1 cellular context compared by ENCODE assay signal in the genomic region with DNA sequence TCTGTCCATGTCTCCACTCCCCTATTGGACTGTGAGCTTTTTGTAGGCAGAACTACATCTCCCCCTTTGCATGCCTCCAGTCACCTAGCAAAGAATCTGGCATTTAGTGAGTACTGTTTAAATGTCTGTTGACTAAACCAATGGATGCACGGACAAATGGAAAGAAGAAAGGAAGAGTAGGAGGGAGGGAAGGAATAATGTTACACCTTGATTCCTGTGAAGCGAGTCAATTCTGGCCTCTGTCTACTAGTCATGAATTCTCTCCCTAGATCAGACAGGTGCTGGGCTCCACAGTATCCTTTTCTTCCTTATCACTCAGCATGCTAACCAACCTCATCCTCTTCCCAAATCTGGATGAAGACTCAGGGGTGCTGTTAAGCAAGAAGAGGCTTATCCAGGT.
TF ChIP-seq lines count a peak whose summit lies in the region.

No MANE protein-coding gene starts in this region.

TF ChIP-seq in GM23338, 12 proteins besides CTCF, POLR2A, EP300 and RAD21 (continued from another document):
- TF ChIP-seq, protein P1, sequence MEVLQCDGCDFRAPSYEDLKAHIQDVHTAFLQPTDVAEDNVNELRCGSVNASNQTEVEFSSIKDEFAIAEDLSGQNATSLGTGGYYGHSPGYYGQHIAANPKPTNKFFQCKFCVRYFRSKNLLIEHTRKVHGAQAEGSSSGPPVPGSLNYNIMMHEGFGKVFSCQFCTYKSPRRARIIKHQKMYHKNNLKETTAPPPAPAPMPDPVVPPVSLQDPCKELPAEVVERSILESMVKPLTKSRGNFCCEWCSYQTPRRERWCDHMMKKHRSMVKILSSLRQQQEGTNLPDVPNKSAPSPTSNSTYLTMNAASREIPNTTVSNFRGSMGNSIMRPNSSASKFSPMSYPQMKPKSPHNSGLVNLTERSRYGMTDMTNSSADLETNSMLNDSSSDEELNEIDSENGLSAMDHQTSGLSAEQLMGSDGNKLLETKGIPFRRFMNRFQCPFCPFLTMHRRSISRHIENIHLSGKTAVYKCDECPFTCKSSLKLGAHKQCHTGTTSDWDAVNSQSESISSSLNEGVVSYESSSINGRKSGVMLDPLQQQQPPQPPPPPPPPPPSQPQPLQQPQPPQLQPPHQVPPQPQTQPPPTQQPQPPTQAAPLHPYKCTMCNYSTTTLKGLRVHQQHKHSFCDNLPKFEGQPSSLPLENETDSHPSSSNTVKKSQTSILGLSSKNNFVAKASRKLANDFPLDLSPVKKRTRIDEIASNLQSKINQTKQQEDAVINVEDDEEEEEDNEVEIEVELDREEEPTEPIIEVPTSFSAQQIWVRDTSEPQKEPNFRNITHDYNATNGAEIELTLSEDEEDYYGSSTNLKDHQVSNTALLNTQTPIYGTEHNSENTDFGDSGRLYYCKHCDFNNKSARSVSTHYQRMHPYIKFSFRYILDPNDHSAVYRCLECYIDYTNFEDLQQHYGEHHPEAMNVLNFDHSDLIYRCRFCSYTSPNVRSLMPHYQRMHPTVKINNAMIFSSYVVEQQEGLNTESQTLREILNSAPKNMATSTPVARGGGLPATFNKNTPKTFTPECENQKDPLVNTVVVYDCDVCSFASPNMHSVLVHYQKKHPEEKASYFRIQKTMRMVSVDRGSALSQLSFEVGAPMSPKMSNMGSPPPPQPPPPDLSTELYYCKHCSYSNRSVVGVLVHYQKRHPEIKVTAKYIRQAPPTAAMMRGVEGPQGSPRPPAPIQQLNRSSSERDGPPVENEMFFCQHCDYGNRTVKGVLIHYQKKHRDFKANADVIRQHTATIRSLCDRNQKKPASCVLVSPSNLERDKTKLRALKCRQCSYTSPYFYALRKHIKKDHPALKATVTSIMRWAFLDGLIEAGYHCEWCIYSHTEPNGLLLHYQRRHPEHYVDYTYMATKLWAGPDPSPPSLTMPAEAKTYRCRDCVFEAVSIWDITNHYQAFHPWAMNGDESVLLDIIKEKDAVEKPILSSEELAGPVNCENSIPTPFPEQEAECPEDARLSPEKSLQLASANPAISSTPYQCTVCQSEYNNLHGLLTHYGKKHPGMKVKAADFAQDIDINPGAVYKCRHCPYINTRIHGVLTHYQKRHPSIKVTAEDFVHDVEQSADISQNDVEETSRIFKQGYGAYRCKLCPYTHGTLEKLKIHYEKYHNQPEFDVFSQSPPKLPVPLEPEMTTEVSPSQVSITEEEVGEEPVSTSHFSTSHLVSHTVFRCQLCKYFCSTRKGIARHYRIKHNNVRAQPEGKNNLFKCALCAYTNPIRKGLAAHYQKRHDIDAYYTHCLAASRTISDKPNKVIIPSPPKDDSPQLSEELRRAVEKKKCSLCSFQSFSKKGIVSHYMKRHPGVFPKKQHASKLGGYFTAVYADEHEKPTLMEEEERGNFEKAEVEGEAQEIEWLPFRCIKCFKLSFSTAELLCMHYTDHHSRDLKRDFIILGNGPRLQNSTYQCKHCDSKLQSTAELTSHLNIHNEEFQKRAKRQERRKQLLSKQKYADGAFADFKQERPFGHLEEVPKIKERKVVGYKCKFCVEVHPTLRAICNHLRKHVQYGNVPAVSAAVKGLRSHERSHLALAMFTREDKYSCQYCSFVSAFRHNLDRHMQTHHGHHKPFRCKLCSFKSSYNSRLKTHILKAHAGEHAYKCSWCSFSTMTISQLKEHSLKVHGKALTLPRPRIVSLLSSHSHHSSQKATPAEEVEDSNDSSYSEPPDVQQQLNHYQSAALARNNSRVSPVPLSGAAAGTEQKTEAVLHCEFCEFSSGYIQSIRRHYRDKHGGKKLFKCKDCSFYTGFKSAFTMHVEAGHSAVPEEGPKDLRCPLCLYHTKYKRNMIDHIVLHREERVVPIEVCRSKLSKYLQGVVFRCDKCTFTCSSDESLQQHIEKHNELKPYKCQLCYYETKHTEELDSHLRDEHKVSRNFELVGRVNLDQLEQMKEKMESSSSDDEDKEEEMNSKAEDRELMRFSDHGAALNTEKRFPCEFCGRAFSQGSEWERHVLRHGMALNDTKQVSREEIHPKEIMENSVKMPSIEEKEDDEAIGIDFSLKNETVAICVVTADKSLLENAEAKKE (CRISPR knock-in tag; IDR thresholded peaks at IDR 0.05), result no peak
- TF ChIP-seq JUNB (IDR thresholded peaks at IDR 0.05; ENCODE audit: unreplicated experiment), result no peak
- TF ChIP-seq, protein P2, sequence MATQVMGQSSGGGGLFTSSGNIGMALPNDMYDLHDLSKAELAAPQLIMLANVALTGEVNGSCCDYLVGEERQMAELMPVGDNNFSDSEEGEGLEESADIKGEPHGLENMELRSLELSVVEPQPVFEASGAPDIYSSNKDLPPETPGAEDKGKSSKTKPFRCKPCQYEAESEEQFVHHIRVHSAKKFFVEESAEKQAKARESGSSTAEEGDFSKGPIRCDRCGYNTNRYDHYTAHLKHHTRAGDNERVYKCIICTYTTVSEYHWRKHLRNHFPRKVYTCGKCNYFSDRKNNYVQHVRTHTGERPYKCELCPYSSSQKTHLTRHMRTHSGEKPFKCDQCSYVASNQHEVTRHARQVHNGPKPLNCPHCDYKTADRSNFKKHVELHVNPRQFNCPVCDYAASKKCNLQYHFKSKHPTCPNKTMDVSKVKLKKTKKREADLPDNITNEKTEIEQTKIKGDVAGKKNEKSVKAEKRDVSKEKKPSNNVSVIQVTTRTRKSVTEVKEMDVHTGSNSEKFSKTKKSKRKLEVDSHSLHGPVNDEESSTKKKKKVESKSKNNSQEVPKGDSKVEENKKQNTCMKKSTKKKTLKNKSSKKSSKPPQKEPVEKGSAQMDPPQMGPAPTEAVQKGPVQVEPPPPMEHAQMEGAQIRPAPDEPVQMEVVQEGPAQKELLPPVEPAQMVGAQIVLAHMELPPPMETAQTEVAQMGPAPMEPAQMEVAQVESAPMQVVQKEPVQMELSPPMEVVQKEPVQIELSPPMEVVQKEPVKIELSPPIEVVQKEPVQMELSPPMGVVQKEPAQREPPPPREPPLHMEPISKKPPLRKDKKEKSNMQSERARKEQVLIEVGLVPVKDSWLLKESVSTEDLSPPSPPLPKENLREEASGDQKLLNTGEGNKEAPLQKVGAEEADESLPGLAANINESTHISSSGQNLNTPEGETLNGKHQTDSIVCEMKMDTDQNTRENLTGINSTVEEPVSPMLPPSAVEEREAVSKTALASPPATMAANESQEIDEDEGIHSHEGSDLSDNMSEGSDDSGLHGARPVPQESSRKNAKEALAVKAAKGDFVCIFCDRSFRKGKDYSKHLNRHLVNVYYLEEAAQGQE (IDR thresholded peaks at IDR 0.05; ENCODE audit: unreplicated experiment), result no peak
- no peak for TF ChIP-seq ZNF331 (CRISPR knock-in tag; IDR thresholded peaks at IDR 0.05; ENCODE audit: low read depth)
- TF ChIP-seq EZH2 (IDR thresholded peaks at IDR 0.05; ENCODE audit: low read depth, unreplicated experiment), result no peak
TF ChIP-seq in GM23338: peak in this region for 0.
